26 cellular contexts compared by ENCODE assay signal in genomic region chr6:137173501-137173900, GRCh38. TPM values are rescaled to one million over a fixed set of nuclear protein-coding genes. Genes with fewer than 3 reads are reported as not detected.
"Had no signal": no experiment of that assay in that cellular context is flagged by ENCODE, and none has a peak within 500 bp of the region (broad histone marks: within the 10 kb centered on the region; RNA-seq: fewer than 3 reads in every experiment).

Gene IL22RA2 (minus strand): TSS chr6:137173644. CDS start chr6:137161749, 11,895 bp downstream.

- H3K9me3 Mint-ChIP-seq: activated T-cell treated with anti-CD3 and anti-CD28 coated beads, Interleukin-2, amount 50 U/mL, for 24 hours; natural killer cell had no signal

- DNase-seq: activated CD4-positive, alpha-beta T cell treated with anti-CD3 and anti-CD28 coated beads for 48 hours; activated CD8-positive, alpha-beta T cell treated with anti-CD3 and anti-CD28 coated beads, Interleukin-2, amount 10 ng/mL, durations not matched to agents 7 days and 5 days; activated naive CD4-positive, alpha-beta T cell treated with Interleukin-2 at 50 U/mL for 16 hours; activated T-cell treated with anti-CD3 and anti-CD28 coated beads, Interleukin-2, amount 50 U/mL, for 24 hours; anterior cingulate cortex; central memory CD4-positive, alpha-beta T cell; colonic mucosa; erythroblast; left ventricle myocardium superior; mesendoderm; natural killer cell; pancreas; sigmoid colon; stimulated activated CD4-positive, alpha-beta T cell treated with anti-CD3 and anti-CD28 coated beads, Interleukin-4, amount 100 ng/mL, for 4 hours; stimulated activated naive CD4-positive, alpha-beta T cell; substantia nigra; SW 1271; T-helper 2 cell; tibial artery; uterus had no signal

- H3K36me3 ChIP-seq: colonic mucosa, pancreas, sigmoid colon, tibial artery, uterus had no signal

- ATAC-seq: activated CD8-positive, alpha-beta T cell treated with anti-CD3 and anti-CD28 coated beads, Interleukin-2, amount 10 ng/mL, durations not matched to agents 7 days and 5 days; left ventricle myocardium superior; natural killer cell; pancreas; WTC11 had no signal

- H3K4me3 ChIP-seq: colonic mucosa, pancreas, sigmoid colon, tibial artery, uterus had no signal

- H3K27me3 ChIP-seq: colonic mucosa, pancreas, sigmoid colon, tibial artery, uterus had no signal

- H3K36me3 Mint-ChIP-seq: brain had no signal

- H3K4me1 ChIP-seq: colonic mucosa, pancreas, sigmoid colon, uterus had no signal

- H3K9me3 ChIP-seq: colonic mucosa, pancreas, sigmoid colon, tibial artery, uterus had no signal

- H3K4me3 Mint-ChIP-seq: activated CD8-positive, alpha-beta T cell treated with anti-CD3 and anti-CD28 coated beads, Interleukin-2, amount 10 ng/mL, durations not matched to agents 7 days and 5 days; activated T-cell treated with anti-CD3 and anti-CD28 coated beads, Interleukin-2, amount 50 U/mL, for 24 hours; brain; natural killer cell had no signal

- FAIRE-seq: frontal cortex, pancreas, TTC549 had no signal

- H3K27me3 Mint-ChIP-seq: activated T-cell treated with anti-CD3 and anti-CD28 coated beads, Interleukin-2, amount 50 U/mL, for 24 hours had no signal

- H3K27ac Mint-ChIP-seq: activated CD8-positive, alpha-beta T cell treated with anti-CD3 and anti-CD28 coated beads, Interleukin-2, amount 10 ng/mL, durations not matched to agents 7 days and 5 days; activated T-cell treated with anti-CD3 and anti-CD28 coated beads, Interleukin-2, amount 50 U/mL, for 24 hours; activated T-helper 2 cell treated with anti-CD3 and anti-CD28 coated beads, Interferon-gamma antibody, Interleukin-2, Interleukin-4, amounts not matched to agents 10 μg/mL and 5 μg/mL and 100 μg/mL, durations not matched to agents 14 hours and 24 hours and 36 hours; brain; natural killer cell had no signal

- H3K27ac ChIP-seq: colonic mucosa, pancreas, sigmoid colon, tibial artery, uterus had no signal

- H3K4me1 Mint-ChIP-seq: brain, natural killer cell had no signal

RNA-seq across cellular contexts. Expression of gene IL22RA2, which starts in this region (rescaled TPM):
- total RNA-seq: activated CD8-positive, alpha-beta T cell treated with anti-CD3 and anti-CD28 coated beads, Interleukin-2, amount 10 ng/mL, durations not matched to agents 7 days and 5 days; activated T-helper 2 cell treated with anti-CD3 and anti-CD28 coated beads, Interferon-gamma antibody, Interleukin-2, Interleukin-4, amounts not matched to agents 10 μg/mL and 5 μg/mL and 100 μg/mL, durations not matched to agents 14 hours and 24 hours and 36 hours; frontal cortex; kidney epithelial cell; left ventricle myocardium superior; natural killer cell; sigmoid colon; uterus; WTC11 had no signal
- polyA plus RNA-seq: pancreas had no signal
